ENCODE assay signal across 11 cellular contexts in genomic region chr14:52840916-52841315, GRCh38. TPM values are rescaled to one million over a fixed set of nuclear protein-coding genes. Genes with fewer than 3 reads are reported as not detected.
DNase-seq lines count a peak whose midpoint lies in the region; ATAC-seq and TF ChIP-seq lines count a peak whose summit lies in the region.
"Had no signal": no experiment of that assay in that cellular context is flagged by ENCODE, and none has a peak within 500 bp of the region (broad histone marks: within the 10 kb centered on the region; RNA-seq: fewer than 3 reads in every experiment).

No MANE protein-coding gene starts in this region.

- no peaks in the 10 kb centered on the region for H3K4me1 Mint-ChIP-seq in activated T-helper 1 cell treated with anti-CD3 and anti-CD28 coated beads, Interleukin-12 subunit alpha, Interleukin-12 subunit beta, Interleukin-2, Interleukin-4 antibody, amounts not matched to agents 30 ng/mL and 10 ng/mL and 1 ng/mL, durations not matched to agents 14 hours and 24 hours and 36 hours (ENCODE audit: low read depth)
- H3K4me1 Mint-ChIP-seq in mesothelial cell of epicardium = peaks cover 8% of the 10 kb centered on the region

- H3K27ac ChIP-seq in left ventricle myocardium inferior (replicated peaks) (no peak overlapping the region), brain microvascular endothelial cell (no peak overlapping the region), left lung (no peak overlapping the region)
- H3K27ac ChIP-seq: pancreas had no signal

- in situ Hi-C loops in brain microvascular endothelial cell (cut with HindIII; ENCODE audit: low pct_ligation_motif_present, low sequenced_read_pairs) = no loop called here

- H3K4me1 ChIP-seq in left ventricle myocardium inferior (peaks cover 17% of the 10 kb centered on the region), left lung (peaks cover 0 to 4% of the 10 kb centered on the region in 2 donors)

- TF ChIP-seq CTCF in left ventricle myocardium inferior (IDR thresholded peaks at IDR 0.05; ENCODE audit: borderline replicate concordance) = no peak
- no peak for TF ChIP-seq CTCF in brain microvascular endothelial cell (IDR thresholded peaks at IDR 0.05; ENCODE audit: low read depth, low read length, missing control alignments)
- TF ChIP-seq CTCF in left lung (IDR thresholded peaks at IDR 0.05) = no peak
- no peak for TF ChIP-seq CTCF in mesothelial cell of epicardium (IDR thresholded peaks at IDR 0.05; ENCODE audit: unreplicated experiment)

- no peaks in the 10 kb centered on the region for H3K27me3 ChIP-seq in left ventricle myocardium inferior (ENCODE audit: low read depth)
- no peaks in the 10 kb centered on the region for H3K27me3 ChIP-seq in brain microvascular endothelial cell (replicated peaks)
- H3K27me3 ChIP-seq in left lung = no peaks in the 10 kb centered on the region
- H3K27me3 ChIP-seq: pancreas had no signal

- H3K27ac Mint-ChIP-seq in activated T-helper 1 cell treated with anti-CD3 and anti-CD28 coated beads, Interleukin-12 subunit alpha, Interleukin-12 subunit beta, Interleukin-2, Interleukin-4 antibody, amounts not matched to agents 30 ng/mL and 10 ng/mL and 1 ng/mL, durations not matched to agents 14 hours and 24 hours and 36 hours = no peak overlapping the region
- H3K27ac Mint-ChIP-seq in mesothelial cell of epicardium = no peak overlapping the region

- peak; percentile 58 for ATAC-seq in Right ventricle myocardium inferior
- peak; percentile 73 for ATAC-seq in left lung
- ATAC-seq in HG03571 (IDR thresholded peaks at IDR 0.05; ENCODE audit: unreplicated experiment) = no peak

- H3K36me3 ChIP-seq in left ventricle myocardium inferior (no peaks in the 10 kb centered on the region), brain microvascular endothelial cell (replicated peaks) (no peaks in the 10 kb centered on the region), left lung (no peaks in the 10 kb centered on the region)
- H3K36me3 ChIP-seq: pancreas had no signal

- H3K4me3 ChIP-seq in left ventricle myocardium inferior (no peak overlapping the region), brain microvascular endothelial cell (ENCODE audit: low read depth, low read length) (no peak overlapping the region), left lung (no peak overlapping the region)
- H3K4me3 ChIP-seq: pancreas had no signal

- H3K9me3 Mint-ChIP-seq in activated T-helper 1 cell treated with anti-CD3 and anti-CD28 coated beads, Interleukin-12 subunit alpha, Interleukin-12 subunit beta, Interleukin-2, Interleukin-4 antibody, amounts not matched to agents 30 ng/mL and 10 ng/mL and 1 ng/mL, durations not matched to agents 14 hours and 24 hours and 36 hours = no peaks in the 10 kb centered on the region
- H3K9me3 Mint-ChIP-seq in mesothelial cell of epicardium = no peaks in the 10 kb centered on the region

- intact Hi-C loops in Right ventricle myocardium inferior (cut with DNase I) (loop anchor here (5.0 kb wide), 1 partner anchor 111 kb away; the partner anchor contains the start of gene FERMT2), left ventricle myocardium inferior (cut with micrococcal nuclease) (no loop called here), left lung (cut with DNase I) (no loop called here)
- intact Hi-C loops in activated T-helper 1 cell treated with anti-CD3 and anti-CD28 coated beads, Interleukin-12 subunit alpha, Interleukin-12 subunit beta, Interleukin-2, Interleukin-4 antibody, amounts not matched to agents 30 ng/mL and 10 ng/mL and 1 ng/mL, durations not matched to agents 14 hours and 24 hours and 36 hours (cut with micrococcal nuclease) = no loop called here

- no peak overlapping the region for H3K4me3 Mint-ChIP-seq in activated T-helper 1 cell treated with anti-CD3 and anti-CD28 coated beads, Interleukin-12 subunit alpha, Interleukin-12 subunit beta, Interleukin-2, Interleukin-4 antibody, amounts not matched to agents 30 ng/mL and 10 ng/mL and 1 ng/mL, durations not matched to agents 14 hours and 24 hours and 36 hours
- no peak overlapping the region for H3K4me3 Mint-ChIP-seq in mesothelial cell of epicardium

- H3K9me3 ChIP-seq in left ventricle myocardium inferior (replicated peaks) (no peaks in the 10 kb centered on the region), left lung (no peaks in the 10 kb centered on the region)
- H3K9me3 ChIP-seq: pancreas had no signal

- peaks cover 9% of the 10 kb centered on the region for H3K27me3 Mint-ChIP-seq in activated T-helper 1 cell treated with anti-CD3 and anti-CD28 coated beads, Interleukin-12 subunit alpha, Interleukin-12 subunit beta, Interleukin-2, Interleukin-4 antibody, amounts not matched to agents 30 ng/mL and 10 ng/mL and 1 ng/mL, durations not matched to agents 14 hours and 24 hours and 36 hours (ENCODE audit: insufficient read depth)
- no peaks in the 10 kb centered on the region for H3K27me3 Mint-ChIP-seq in mesothelial cell of epicardium (ENCODE audit: low read depth)

- H3K36me3 Mint-ChIP-seq in activated T-helper 1 cell treated with anti-CD3 and anti-CD28 coated beads, Interleukin-12 subunit alpha, Interleukin-12 subunit beta, Interleukin-2, Interleukin-4 antibody, amounts not matched to agents 30 ng/mL and 10 ng/mL and 1 ng/mL, durations not matched to agents 14 hours and 24 hours and 36 hours (ENCODE audit: low read depth) = no peaks in the 10 kb centered on the region
- H3K36me3 Mint-ChIP-seq in mesothelial cell of epicardium = no peaks in the 10 kb centered on the region

- DNase-seq in Right ventricle myocardium inferior (ENCODE audit: missing footprints) = peak; percentile 73
- DNase-seq in left ventricle myocardium inferior = no peak
- peak; percentile 56 for DNase-seq in brain microvascular endothelial cell
- no peak for DNase-seq in left lung
- no peak for DNase-seq in activated T-helper 1 cell treated with anti-CD3 and anti-CD28 coated beads, Interleukin-12 subunit alpha, Interleukin-12 subunit beta, Interleukin-2, Interleukin-4 antibody, amounts not matched to agents 30 ng/mL and 10 ng/mL and 1 ng/mL, durations not matched to agents 14 hours and 24 hours and 36 hours (ENCODE audit: low spot score)
- no peak for DNase-seq in NCI-H510A treated with DMSO at 0.1 percent for 48 hours (lab: John Stamatoyannopoulos, UW)
- DNase-seq in mesothelial cell of epicardium (ENCODE audit: low spot score in 2 of 2, unreplicated experiment in 2 of 2) = no peak
- DNase-seq: glutamatergic neuron, NCI-H1092 treated with DMSO at 0.1 percent for 48 hours, pancreas had no signal

RNA-seq across cellular contexts. Expression of gene GNPNAT1, which starts 49.5 kb away (rescaled TPM):
- total RNA-seq in Right ventricle myocardium inferior (5.2 TPM), left ventricle myocardium inferior (5.7 TPM), left lung (10 to 100 TPM; 19.1 to 22.3 TPM), mesothelial cell of epicardium (17.4 to 19.7 TPM (median 17.8 TPM) in 3 replicates)
- 26.0 and 26.4 TPM in 2 replicates for total RNA-seq in activated T-helper 1 cell treated with anti-CD3 and anti-CD28 coated beads, Interleukin-12 subunit alpha, Interleukin-12 subunit beta, Interleukin-2, Interleukin-4 antibody, amounts not matched to agents 30 ng/mL and 10 ng/mL and 1 ng/mL, durations not matched to agents 14 hours and 24 hours and 36 hours

Comparison
In these comparisons a context has a peak if more than half of its experiments do, and no peak if none do; other contexts are left out.
1. DNase-seq: peak in Right ventricle myocardium inferior (single experiment) and brain microvascular endothelial cell (single experiment); none in left ventricle myocardium inferior (single experiment), left lung (0 of 2), activated T-helper 1 cell treated with anti-CD3 and anti-CD28 coated beads, Interleukin-12 subunit alpha, Interleukin-12 subunit beta, Interleukin-2, Interleukin-4 antibody, amounts not matched to agents 30 ng/mL and 10 ng/mL and 1 ng/mL, durations not matched to agents 14 hours and 24 hours and 36 hours (single experiment), NCI-H510A treated with DMSO at 0.1 percent for 48 hours (single experiment) and mesothelial cell of epicardium (0 of 2).